ENCODE assay signal across 8 cellular contexts in the genomic region with DNA sequence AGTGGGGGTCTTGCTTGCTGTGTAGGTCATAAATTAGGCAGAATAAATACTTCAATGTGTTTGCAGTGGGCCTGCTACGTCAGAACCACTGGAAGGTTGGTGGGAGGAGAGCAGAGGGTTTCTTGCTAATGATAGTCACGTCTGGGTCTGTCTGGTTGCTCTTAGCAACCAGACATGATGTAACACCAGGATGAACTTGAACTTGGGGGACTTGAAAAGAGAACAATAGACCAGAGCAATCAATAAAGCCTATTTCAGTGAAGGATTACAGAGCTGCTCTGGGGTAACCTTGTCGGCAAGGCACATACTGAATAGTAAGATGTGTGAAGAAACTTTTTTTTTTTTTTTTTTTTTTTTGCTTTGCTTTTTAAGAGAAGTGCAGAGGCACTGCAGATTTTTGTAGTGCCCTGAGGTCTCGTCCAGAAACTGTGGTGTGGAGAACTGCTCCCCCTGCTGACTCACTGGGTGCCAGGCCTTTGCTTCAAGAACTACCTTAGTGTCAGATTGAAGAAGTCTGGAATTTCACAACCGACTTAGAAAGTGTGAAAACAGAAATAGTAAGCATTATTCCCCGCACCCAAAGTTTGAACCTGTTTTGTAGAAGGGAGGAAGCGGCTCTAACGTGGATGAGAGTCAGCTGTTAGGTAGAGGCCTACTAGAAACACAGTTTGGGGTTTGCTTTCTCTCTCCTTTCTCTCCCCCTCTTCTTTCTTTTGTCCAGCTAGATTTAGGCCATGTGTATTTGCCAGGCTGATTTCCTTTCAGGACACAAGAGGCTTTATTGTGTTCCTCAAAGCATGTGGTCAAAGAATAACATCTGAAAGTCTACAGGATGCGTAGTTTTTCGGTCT.
DNase-seq lines count a peak whose midpoint lies in the region; ATAC-seq, FAIRE-seq and TF ChIP-seq lines count a peak whose summit lies in the region.

No MANE protein-coding gene starts in this region.

- peaks cover 10% of the 10 kb centered on the region for H3K4me1 ChIP-seq in BE2C

- peak; percentile 96 for FAIRE-seq in endometrium (lab: Jason Lieb, UNC)

- H3K36me3 ChIP-seq in BE2C, result no peaks in the 10 kb centered on the region

- TF ChIP-seq CTCF in BE2C (IDR thresholded peaks at IDR 0.05; ENCODE audit: low read depth, low read length), result peak; percentile 80

- peak; percentile 67 for DNase-seq in BE2C
- DNase-seq in HS-5 (ENCODE audit: low read depth), result peak; percentile 57
- peak; percentile 73 for DNase-seq in NK-92 treated with Interleukin-12 subunit alpha and Interleukin-12 subunit beta, amount 100 ng/mL, for 24 hours (lab: John Stamatoyannopoulos, UW)
- peak; percentile 80 for DNase-seq in activated CD8-positive, alpha-beta memory T cell treated with anti-CD3 and anti-CD28 coated beads for 24 hours
- peak; percentile 89 for DNase-seq in midbrain (lab: John Stamatoyannopoulos, UW)
- DNase-seq in stimulated activated CD8-positive, alpha-beta memory T cell treated with anti-CD3 and anti-CD28 coated beads, Interleukin-15, amount 100 ng/mL, for 48 hours (ENCODE audit: low read depth in 2 of 2), result peak; percentile 49 to 57

- H3K27me3 ChIP-seq in BE2C, result no peaks in the 10 kb centered on the region

- peak overlapping the region; percentile 6; the same call in 1 of the 2 replicates for H3K4me3 ChIP-seq in BE2C (ENCODE audit: low read depth, low read length)

- ATAC-seq in GM19395 (IDR thresholded peaks at IDR 0.05; ENCODE audit: unreplicated experiment), result peak; percentile 94

- H3K9me3 ChIP-seq in BE2C, result no peaks in the 10 kb centered on the region

Comparison
In these comparisons a context has a peak if more than half of its experiments do, and no peak if none do; other contexts are left out.
1. Peak in every context shown above with its lines: DNase-seq, ATAC-seq and H3K4me3 ChIP-seq.